In genomic region chr12:120643574-120643973, GRCh38 we compare ENCODE assay signal across 32 cellular contexts. TPM values are rescaled to one million over a fixed set of nuclear protein-coding genes. Genes with fewer than 3 reads are reported as not detected.
"Had no signal": no experiment of that assay in that cellular context is flagged by ENCODE, and none has a peak within 500 bp of the region (broad histone marks: within the 10 kb centered on the region; RNA-seq: fewer than 3 reads in every experiment).

No MANE protein-coding gene starts in this region.

- H3K36me3 ChIP-seq: colonic mucosa, esophagus muscularis mucosa, esophagus squamous epithelium, gastrocnemius medialis, gastroesophageal sphincter, heart left ventricle, heart right ventricle had no signal

- ATAC-seq: effector memory CD8-positive, alpha-beta T cell; esophagus mucosa; foreskin keratinocyte; gastrocnemius medialis; gastroesophageal sphincter; heart left ventricle; heart right ventricle had no signal

- FAIRE-seq: colon, endometrium, endothelial cell of umbilical vein, frontal cortex had no signal

- H3K9me3 Mint-ChIP-seq: dendritic cell treated with granulocyte-macrophage colony-stimulating factor and Interleukin-4, amounts not matched to agents 40 ng/mL and 50 ng/mL, for 4 days; effector memory CD8-positive, alpha-beta T cell; endodermal cell had no signal

- H3K4me1 ChIP-seq: foreskin keratinocyte had no signal

- DNase-seq: colonic mucosa; cortex of kidney; dermis blood vessel endothelial cell; effector CD4-positive, alpha-beta T cell; effector CD8-positive, alpha-beta T cell; effector memory CD4-positive, alpha-beta T cell; effector memory CD8-positive, alpha-beta T cell; endodermal cell; erythroblast; esophagus squamous epithelium; foreskin fibroblast; foreskin keratinocyte; foreskin melanocyte; gastrocnemius medialis; glutamatergic neuron; head of caudate nucleus; heart left ventricle; heart right ventricle had no signal

- H3K4me3 ChIP-seq: colonic mucosa, coronary artery, esophagus muscularis mucosa, esophagus squamous epithelium, gastrocnemius medialis, gastroesophageal sphincter, heart left ventricle, heart right ventricle had no signal

- H3K4me3 Mint-ChIP-seq: dendritic cell treated with granulocyte-macrophage colony-stimulating factor and Interleukin-4, amounts not matched to agents 40 ng/mL and 50 ng/mL, for 4 days; effector memory CD8-positive, alpha-beta T cell; endodermal cell had no signal

- H3K27ac Mint-ChIP-seq: dendritic cell treated with granulocyte-macrophage colony-stimulating factor and Interleukin-4, amounts not matched to agents 40 ng/mL and 50 ng/mL, for 4 days; effector memory CD8-positive, alpha-beta T cell; endodermal cell had no signal

- H3K9me3 ChIP-seq: colonic mucosa, esophagus muscularis mucosa, esophagus squamous epithelium, gastrocnemius medialis, gastroesophageal sphincter, heart left ventricle, heart right ventricle had no signal

- H3K27ac ChIP-seq: colonic mucosa, coronary artery, epithelial cell of prostate, esophagus muscularis mucosa, esophagus squamous epithelium, foreskin keratinocyte, gastrocnemius medialis, gastroesophageal sphincter, heart left ventricle, heart right ventricle had no signal

RNA-seq across cellular contexts. Expression of gene CABP1, which starts 3.1 kb away (rescaled TPM):
- total RNA-seq: chondrocyte, dermis microvascular lymphatic vessel endothelial cell, fibroblast of lung, fibroblast of villous mesenchyme, foreskin keratinocyte had no signal
- polyA plus RNA-seq: foreskin keratinocyte had no signal
